ENCODE assay signal across 8 cellular contexts in the genomic region with DNA sequence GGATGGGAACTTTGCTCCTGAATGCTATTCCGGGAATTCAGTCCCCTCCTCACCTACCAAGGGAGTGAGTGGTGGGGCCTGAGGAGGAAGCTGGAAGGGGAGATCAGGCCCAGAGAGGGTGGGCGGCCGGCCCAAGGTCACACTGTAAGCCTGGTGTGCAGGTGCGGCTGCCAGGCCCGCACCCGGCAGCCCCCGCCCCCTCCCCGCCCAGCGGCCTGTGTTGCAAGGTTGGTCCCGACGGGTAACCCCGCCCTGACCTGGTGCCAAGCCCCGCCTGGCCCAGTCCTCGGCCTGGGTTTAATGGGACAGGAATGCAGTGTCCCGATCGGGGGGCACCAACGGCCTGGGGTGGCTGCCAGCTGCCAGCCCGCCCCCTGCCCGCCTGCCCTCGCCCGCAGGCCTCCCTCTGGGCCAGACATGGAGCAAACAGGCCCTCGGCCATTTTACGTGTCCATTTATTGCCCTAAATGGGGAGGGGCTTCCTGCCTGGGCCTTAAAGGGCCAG. TPM values are rescaled to one million over a fixed set of nuclear protein-coding genes. Genes with fewer than 3 reads are reported as not detected.
DNase-seq lines count a peak whose midpoint lies in the region; ATAC-seq, FAIRE-seq and TF ChIP-seq lines count a peak whose summit lies in the region.

No MANE protein-coding gene starts in this region.

- H3K27me3 Mint-ChIP-seq in activated T-cell treated with anti-CD3 and anti-CD28 coated beads, Interleukin-2, amount 50 U/mL, for 24 hours = no peaks in the 10 kb centered on the region

- DNase-seq in HL-60 (ENCODE audit: low read depth in 1 of 2, low spot score in 1 of 2) (peak; percentile 67 to 70), right cardiac atrium (peak; percentile 85 to 93 (median 93)), stomach (peak; percentile 93), D721Med (ENCODE audit: insufficient read length, low spot score) (no peak), SK-N-DZ (ENCODE audit: low spot score) (no peak), EL (no peak)
- DNase-seq in activated T-cell treated with anti-CD3 and anti-CD28 coated beads, Interleukin-2, amount 50 U/mL, for 24 hours = no peak

- H3K27me3 ChIP-seq in HL-60 (ENCODE audit: insufficient read depth, poor library complexity, severe bottlenecking) (no peaks in the 10 kb centered on the region), right cardiac atrium (ENCODE audit: control insufficient read depth, insufficient read depth) (no peaks in the 10 kb centered on the region), stomach (no peaks in the 10 kb centered on the region)

- H3K4me3 Mint-ChIP-seq in activated T-cell treated with anti-CD3 and anti-CD28 coated beads, Interleukin-2, amount 50 U/mL, for 24 hours = peak overlapping the region; percentile 71

- H3K4me1 ChIP-seq in right cardiac atrium (ENCODE audit: control insufficient read depth, insufficient read depth, low read length) (peaks cover 23% of the 10 kb centered on the region), stomach (peaks cover 66 to 80% (median 73%) of the 10 kb centered on the region in 4 donors)

- peak; percentile 10 to 12 for ATAC-seq in right cardiac atrium
- ATAC-seq in HG03045 (IDR thresholded peaks at IDR 0.05; ENCODE audit: unreplicated experiment) = no peak

- no peak for TF ChIP-seq EP300 in stomach (IDR thresholded peaks at IDR 0.05)

- H3K9me3 ChIP-seq in right cardiac atrium (ENCODE audit: control insufficient read depth, low read length) (no peaks in the 10 kb centered on the region), stomach (no peaks in the 10 kb centered on the region)

- no peak for TF ChIP-seq CTCF in HL-60 (IDR thresholded peaks at IDR 0.05; ENCODE audit: insufficient read depth, low read length)
- TF ChIP-seq CTCF in stomach (IDR thresholded peaks at IDR 0.05) = no peak
- TF ChIP-seq CTCF in D721Med (IDR thresholded peaks at IDR 0.05; ENCODE audit: insufficient read depth, missing control alignments) = no peak

- no peaks in the 10 kb centered on the region for H3K9me3 Mint-ChIP-seq in activated T-cell treated with anti-CD3 and anti-CD28 coated beads, Interleukin-2, amount 50 U/mL, for 24 hours

- intact Hi-C loops in right cardiac atrium (cut with DNase I) (no loop called here), stomach (cut with DNase I; ENCODE audit: low total_unique reads) (no loop called here)

- H3K27ac ChIP-seq in HL-60 (replicated peaks) (peak overlapping the region; percentile 58), right cardiac atrium (ENCODE audit: low read length) (peak overlapping the region; percentile 94), stomach (peak overlapping the region; percentile 95 to 100 (median 98))

- TF ChIP-seq POLR2A in stomach (IDR thresholded peaks at IDR 0.05) = no peak

- H3K4me3 ChIP-seq in HL-60 (replicated peaks; ENCODE audit: insufficient read depth, low read length) = peak overlapping the region; percentile 37
- H3K4me3 ChIP-seq in right cardiac atrium (ENCODE audit: low read length) = peak overlapping the region; percentile 30
- peak overlapping the region; percentile 38 to 100 (median 92) for H3K4me3 ChIP-seq in stomach

- FAIRE-seq in D721Med (lab: Jason Lieb, UNC) = no peak

- peaks cover 44% of the 10 kb centered on the region for H3K36me3 Mint-ChIP-seq in activated T-cell treated with anti-CD3 and anti-CD28 coated beads, Interleukin-2, amount 50 U/mL, for 24 hours (ENCODE audit: low read depth)

- H3K27ac Mint-ChIP-seq in activated T-cell treated with anti-CD3 and anti-CD28 coated beads, Interleukin-2, amount 50 U/mL, for 24 hours = peak overlapping the region; percentile 93

- H3K4me1 Mint-ChIP-seq in activated T-cell treated with anti-CD3 and anti-CD28 coated beads, Interleukin-2, amount 50 U/mL, for 24 hours (ENCODE audit: low read depth) = peaks cover 52% of the 10 kb centered on the region

- H3K36me3 ChIP-seq in stomach = peaks cover 0 to 29% (median 8%) of the 10 kb centered on the region in 4 donors

- WGBS in right cardiac atrium = 20% methylated on average over 23 of the region's 23 CpGs
- WGBS in stomach, 5 donors = 3 to 17% (median 9%) methylated on average over 9 to 23 of the region's 23 CpGs

RNA-seq across cellular contexts. Expression of gene ZBTB7A, which starts 5.5 kb away (rescaled TPM):
- total RNA-seq in right cardiac atrium = 10 to 100 TPM; 28.6 to 32.6 (median 31.6) TPM
- polyA plus RNA-seq in right cardiac atrium = 17.5 TPM
- 100 to 1,000 TPM in 2 of 5 donors, 10 to 100 TPM in 3; 11.2 to 274 (median 66.8) TPM for total RNA-seq in stomach
- polyA plus RNA-seq in stomach = 10 to 100 TPM in 2 of 3 donors, 1 to 10 TPM in 1; 8.0 to 14.4 (median 12.0) TPM
- 4.6 and 5.5 TPM in 2 replicates for polyA plus RNA-seq in SK-N-DZ (2014; cell fraction: cytosol; rRNA removed)
- polyA plus RNA-seq in SK-N-DZ (2014; cell fraction: nucleus; rRNA removed) = 9.8 and 15.6 TPM in 2 replicates

RNA-seq across cellular contexts. Expression of gene PIAS4, which starts 53.7 kb away (rescaled TPM):
- total RNA-seq in right cardiac atrium = 10 to 100 TPM; 11.9 to 13.1 (median 12.5) TPM
- polyA plus RNA-seq in right cardiac atrium = 9.6 TPM
- total RNA-seq in stomach = 10 to 100 TPM in 4 of 5 donors, 1 to 10 TPM in 1; 9.3 to 93.6 (median 37.5) TPM
- 10 to 100 TPM in 1 of 3 donors, 1 to 10 TPM in 2; 6.6 to 14.8 (median 9.3) TPM for polyA plus RNA-seq in stomach
- 30.3 and 40.6 TPM in 2 replicates for polyA plus RNA-seq in SK-N-DZ (2014; cell fraction: cytosol; rRNA removed)
- polyA plus RNA-seq in SK-N-DZ (2014; cell fraction: nucleus; rRNA removed) = 24.5 and 26.1 TPM in 2 replicates

Comparison
In these comparisons a context has a peak if more than half of its experiments do, and no peak if none do; other contexts are left out.
1. DNase-seq: peak in HL-60 (2 of 2), right cardiac atrium (3 of 3) and stomach (single experiment); none in activated T-cell treated with anti-CD3 and anti-CD28 coated beads, Interleukin-2, amount 50 U/mL, for 24 hours (single experiment), D721Med (single experiment), SK-N-DZ (single experiment) and EL (single experiment).
2. H3K4me3 ChIP-seq: peak in every context shown above with its lines; median percentile 92 in stomach; 37 in HL-60; 30 in right cardiac atrium.
3. Peak in every context shown above with its lines, with median percentiles within 50 percentile points of each other: H3K27ac ChIP-seq.